1 cellular context compared by ENCODE assay signal in the genomic region with DNA sequence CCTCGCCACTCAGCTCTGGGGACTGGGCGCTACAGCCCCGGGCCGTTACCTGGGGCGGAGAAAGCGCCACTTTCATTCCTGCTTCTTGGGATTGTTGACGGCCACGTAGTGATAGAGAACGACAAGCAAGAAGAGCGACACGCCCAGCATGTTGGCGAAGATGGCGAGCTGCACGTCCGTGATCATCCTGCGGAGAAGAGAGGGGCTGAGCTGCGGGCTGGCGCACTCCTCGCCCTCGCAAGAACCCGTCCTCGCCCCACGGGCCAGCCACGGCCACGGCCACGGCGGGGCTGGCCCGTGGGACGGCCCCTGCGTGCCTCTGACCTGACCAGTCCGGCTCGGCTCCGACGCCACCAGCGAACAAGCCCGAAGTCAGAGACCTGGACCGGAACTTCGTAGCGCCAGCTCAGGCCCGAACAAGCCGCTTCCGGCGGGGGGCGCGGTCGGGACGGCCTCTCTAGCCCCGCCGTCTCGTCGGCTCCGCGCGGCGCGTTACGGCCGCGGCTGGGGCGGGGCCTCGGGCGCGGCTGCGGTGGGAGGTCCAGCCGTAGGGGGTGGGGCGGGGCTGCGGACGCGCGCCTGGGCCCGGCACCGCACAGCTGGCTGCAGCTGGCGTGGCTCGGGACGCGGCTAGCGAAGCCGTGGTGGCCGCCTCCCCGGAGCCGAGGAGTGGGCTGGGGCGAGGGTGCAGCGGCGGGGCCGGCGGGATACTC.
TF ChIP-seq lines count a peak whose summit lies in the region.

Gene OST4 (minus strand): TSS at position 378 of the 713 bp plus-strand sequence.

TF ChIP-seq in HepG2, 621 proteins besides CTCF, POLR2A, EP300 and RAD21 (continued from another document and continues in another):
- TF ChIP-seq TRIM22 (IDR thresholded peaks at IDR 0.05) = no peak
- peak; percentile 25; the same call in 1 of the 2 replicates for TF ChIP-seq SP2 (CRISPR knock-in tag; IDR thresholded peaks at IDR 0.05)
- 0 out of 2 replicates have a peak, but pooled peaks have one; percentile 43 for TF ChIP-seq TBP (CRISPR knock-in tag; IDR thresholded peaks at IDR 0.05)
- TF ChIP-seq SIN3A (IDR thresholded peaks at IDR 0.05; ENCODE audit: borderline replicate concordance, low read depth, low read length) = peak; percentile 89
- no peak for TF ChIP-seq SMARCC2 (IDR thresholded peaks at IDR 0.05)
- TF ChIP-seq HNF4G (IDR thresholded peaks at IDR 0.05; ENCODE audit: borderline replicate concordance, low read depth, low read length) = no peak
- no peak for TF ChIP-seq HNF4G (CRISPR knock-in tag; IDR thresholded peaks at IDR 0.05; ENCODE audit: borderline replicate concordance, low read depth)
- no peak for TF ChIP-seq SUZ12 (IDR thresholded peaks at IDR 0.05; ENCODE audit: low read depth, low read length)
- TF ChIP-seq SETDB1 (CRISPR knock-in tag; IDR thresholded peaks at IDR 0.05; ENCODE audit: borderline replicate concordance) = no peak
- peak; percentile 90 for TF ChIP-seq SP4 (CRISPR knock-in tag; IDR thresholded peaks at IDR 0.05)
- TF ChIP-seq ZNF781 (CRISPR knock-in tag; IDR thresholded peaks at IDR 0.05; ENCODE audit: borderline replicate concordance, not compliant biosample characterization) = no peak
- TF ChIP-seq IRX3 (CRISPR knock-in tag; IDR thresholded peaks at IDR 0.05; ENCODE audit: borderline replicate concordance, low read depth) = no peak; the same call in 1 of the 2 replicates
- no peak for TF ChIP-seq ZNF75D (CRISPR knock-in tag; IDR thresholded peaks at IDR 0.05; ENCODE audit: borderline replicate concordance)
- TF ChIP-seq ZNF670 (CRISPR knock-in tag; IDR thresholded peaks at IDR 0.05; ENCODE audit: borderline replicate concordance) = no peak; the same call in 1 of the 2 replicates
- TF ChIP-seq ZNF33A (CRISPR knock-in tag; IDR thresholded peaks at IDR 0.05; ENCODE audit: borderline replicate concordance) = no peak
- TF ChIP-seq RBM39 (IDR thresholded peaks at IDR 0.05; ENCODE audit: low read depth, low read length, poor library complexity, severe bottlenecking) = peak; percentile 79
- TF ChIP-seq ZNF510 (CRISPR knock-in tag; IDR thresholded peaks at IDR 0.05; ENCODE audit: low read depth) = 0 out of 2 replicates have a peak, but pooled peaks have one; percentile 43
- TF ChIP-seq, protein P1, sequence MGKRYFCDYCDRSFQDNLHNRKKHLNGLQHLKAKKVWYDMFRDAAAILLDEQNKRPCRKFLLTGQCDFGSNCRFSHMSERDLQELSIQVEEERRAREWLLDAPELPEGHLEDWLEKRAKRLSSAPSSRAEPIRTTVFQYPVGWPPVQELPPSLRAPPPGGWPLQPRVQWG (CRISPR knock-in tag; IDR thresholded peaks at IDR 0.05; ENCODE audit: borderline replicate concordance, low read depth) = no peak
- TF ChIP-seq SOX5 (CRISPR knock-in tag; IDR thresholded peaks at IDR 0.05; ENCODE audit: borderline replicate concordance) = peak; percentile 52; the same call in 1 of the 2 replicates
- TF ChIP-seq ZNF879 (CRISPR knock-in tag; IDR thresholded peaks at IDR 0.05) = no peak
- TF ChIP-seq, protein P2, sequence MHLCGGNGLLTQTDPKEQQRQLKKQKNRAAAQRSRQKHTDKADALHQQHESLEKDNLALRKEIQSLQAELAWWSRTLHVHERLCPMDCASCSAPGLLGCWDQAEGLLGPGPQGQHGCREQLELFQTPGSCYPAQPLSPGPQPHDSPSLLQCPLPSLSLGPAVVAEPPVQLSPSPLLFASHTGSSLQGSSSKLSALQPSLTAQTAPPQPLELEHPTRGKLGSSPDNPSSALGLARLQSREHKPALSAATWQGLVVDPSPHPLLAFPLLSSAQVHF (CRISPR knock-in tag; IDR thresholded peaks at IDR 0.05) = no peak
- peak; percentile 52; the same call in 1 of the 2 replicates for TF ChIP-seq RXRB (CRISPR knock-in tag; IDR thresholded peaks at IDR 0.05; ENCODE audit: borderline replicate concordance)
- TF ChIP-seq ARNT (IDR thresholded peaks at IDR 0.05) = no peak
- peak; percentile 65 for TF ChIP-seq HBP1 (CRISPR knock-in tag; IDR thresholded peaks at IDR 0.05; ENCODE audit: low read depth)
- no peak for TF ChIP-seq CEBPB (IDR thresholded peaks at IDR 0.05; ENCODE audit: borderline replicate concordance, low read depth, low read length)
- TF ChIP-seq ZNF460 (CRISPR knock-in tag; IDR thresholded peaks at IDR 0.05; ENCODE audit: borderline replicate concordance) = no peak
- TF ChIP-seq ZBTB38 (CRISPR knock-in tag; IDR thresholded peaks at IDR 0.05) = peak; percentile 55; the same call in 1 of the 2 replicates
- 0 out of 2 replicates have a peak, but pooled peaks have one; percentile 18 for TF ChIP-seq ZSCAN12 (CRISPR knock-in tag; IDR thresholded peaks at IDR 0.05)
- no peak for TF ChIP-seq TBL1XR1 (IDR thresholded peaks at IDR 0.05; ENCODE audit: borderline replicate concordance, low read length, partially characterized antibody)
- no peak for TF ChIP-seq CHD2 (IDR thresholded peaks at IDR 0.05; ENCODE audit: low read depth, low read length)
- TF ChIP-seq ZBTB21 (CRISPR knock-in tag; IDR thresholded peaks at IDR 0.05) = peak; percentile 93
- peak; percentile 64; the same call in 1 of the 2 replicates for TF ChIP-seq DZIP1 (CRISPR knock-in tag; IDR thresholded peaks at IDR 0.05)
- no peak for TF ChIP-seq ZBTB1 (CRISPR knock-in tag; IDR thresholded peaks at IDR 0.05; ENCODE audit: borderline replicate concordance)
- 0 out of 2 replicates have a peak, but pooled peaks have one; percentile 44 for TF ChIP-seq ZFP62 (CRISPR knock-in tag; IDR thresholded peaks at IDR 0.05)
- peak; percentile 71; the same call in 1 of the 2 replicates for TF ChIP-seq TSC22D2 (CRISPR knock-in tag; IDR thresholded peaks at IDR 0.05; ENCODE audit: borderline replicate concordance)
- TF ChIP-seq ZNF607 (CRISPR knock-in tag; IDR thresholded peaks at IDR 0.05; ENCODE audit: borderline replicate concordance) = no peak; the same call in 1 of the 2 replicates
- TF ChIP-seq ZNF446 (CRISPR knock-in tag; IDR thresholded peaks at IDR 0.05) = peak; percentile 80
- peak; percentile 67; the same call in 1 of the 2 replicates for TF ChIP-seq ZBTB43 (CRISPR knock-in tag; conservative IDR thresholded peaks at IDR 0.05)
- no peak for TF ChIP-seq ZNF12 (CRISPR knock-in tag; IDR thresholded peaks at IDR 0.05)
- TF ChIP-seq NFYB (CRISPR knock-in tag; IDR thresholded peaks at IDR 0.05) = no peak; the same call in 1 of the 2 replicates
- TF ChIP-seq CSRNP2 (CRISPR knock-in tag; conservative IDR thresholded peaks at IDR 0.05; ENCODE audit: low read depth) = no peak
- TF ChIP-seq, protein P3, sequence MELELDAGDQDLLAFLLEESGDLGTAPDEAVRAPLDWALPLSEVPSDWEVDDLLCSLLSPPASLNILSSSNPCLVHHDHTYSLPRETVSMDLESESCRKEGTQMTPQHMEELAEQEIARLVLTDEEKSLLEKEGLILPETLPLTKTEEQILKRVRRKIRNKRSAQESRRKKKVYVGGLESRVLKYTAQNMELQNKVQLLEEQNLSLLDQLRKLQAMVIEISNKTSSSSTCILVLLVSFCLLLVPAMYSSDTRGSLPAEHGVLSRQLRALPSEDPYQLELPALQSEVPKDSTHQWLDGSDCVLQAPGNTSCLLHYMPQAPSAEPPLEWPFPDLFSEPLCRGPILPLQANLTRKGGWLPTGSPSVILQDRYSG (CRISPR knock-in tag; IDR thresholded peaks at IDR 0.05) = no peak; the same call in 1 of the 2 replicates
- peak; percentile 82 for TF ChIP-seq YY1 (IDR thresholded peaks at IDR 0.05; ENCODE audit: insufficient read depth, insufficient replicate concordance, low read depth, low read length)
- TF ChIP-seq SRSF4 (IDR thresholded peaks at IDR 0.05; ENCODE audit: low read depth, low read length, poor library complexity, severe bottlenecking) = no peak
- 0 out of 2 replicates have a peak, but pooled peaks have one; percentile 44 for TF ChIP-seq AKAP8 (CRISPR knock-in tag; IDR thresholded peaks at IDR 0.05)
- TF ChIP-seq, protein P4, sequence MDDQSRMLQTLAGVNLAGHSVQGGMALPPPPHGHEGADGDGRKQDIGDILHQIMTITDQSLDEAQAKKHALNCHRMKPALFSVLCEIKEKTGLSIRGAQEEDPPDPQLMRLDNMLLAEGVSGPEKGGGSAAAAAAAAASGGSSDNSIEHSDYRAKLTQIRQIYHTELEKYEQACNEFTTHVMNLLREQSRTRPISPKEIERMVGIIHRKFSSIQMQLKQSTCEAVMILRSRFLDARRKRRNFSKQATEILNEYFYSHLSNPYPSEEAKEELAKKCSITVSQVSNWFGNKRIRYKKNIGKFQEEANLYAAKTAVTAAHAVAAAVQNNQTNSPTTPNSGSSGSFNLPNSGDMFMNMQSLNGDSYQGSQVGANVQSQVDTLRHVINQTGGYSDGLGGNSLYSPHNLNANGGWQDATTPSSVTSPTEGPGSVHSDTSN (CRISPR knock-in tag; IDR thresholded peaks at IDR 0.05; ENCODE audit: borderline replicate concordance) = no peak
- TF ChIP-seq MYNN (CRISPR knock-in tag; IDR thresholded peaks at IDR 0.05; ENCODE audit: low read depth) = no peak
- TF ChIP-seq PCBP2 (optimal IDR thresholded peaks at IDR 0.05; ENCODE audit: low read depth, low read length, poor library complexity, severe bottlenecking) = no peak
- TF ChIP-seq BHLHE40 (IDR thresholded peaks at IDR 0.05; ENCODE audit: low read length) = no peak
- peak; percentile 84 for TF ChIP-seq MED1 (CRISPR knock-in tag; IDR thresholded peaks at IDR 0.05)
- TF ChIP-seq SIN3B (IDR thresholded peaks at IDR 0.05; ENCODE audit: low read length) = peak; percentile 27; the same call in 1 of the 2 replicates
- peak; percentile 84; the same call in 2 of the 3 replicates for TF ChIP-seq MXI1 (IDR thresholded peaks at IDR 0.05; ENCODE audit: borderline replicate concordance, low read depth, low read length)
- TF ChIP-seq FOSL1 (CRISPR knock-in tag; IDR thresholded peaks at IDR 0.05; ENCODE audit: borderline replicate concordance) = no peak
